Comparison of ENCODE assay signal across 30 cellular contexts in genomic region chr3:13159890-13160289, GRCh38.
A peak's percentile ranks its signal among the peaks of the same experiment; 100 is the strongest.
DNase-seq lines count a peak whose midpoint lies in the region; ATAC-seq, FAIRE-seq and TF ChIP-seq lines count a peak whose summit lies in the region.
"Had no signal": no experiment of that assay in that cellular context is flagged by ENCODE, and none has a peak within 500 bp of the region (broad histone marks: within the 10 kb centered on the region; RNA-seq: fewer than 3 reads in every experiment).

No MANE protein-coding gene starts in this region.

- H3K23me2 ChIP-seq in H1 (ENCODE audit: low read depth, low read length): no peaks in the 10 kb centered on the region

- H2BK20ac ChIP-seq in H1 (ENCODE audit: low read length): no peak overlapping the region

- POLR2A ChIA-PET in RWPE1 (lab: Yijun Ruan, JAX; ENCODE audit: low non-redundant PET) (no interaction called here), H1 (lab: Charles Lee; ENCODE audit: partially characterized antibody) (no interaction called here)

- no peak for TF ChIP-seq CTCF in RWPE1 (conservative IDR thresholded peaks at IDR 0.05; ENCODE audit: low read depth)
- TF ChIP-seq CTCF in H1 (IDR thresholded peaks at IDR 0.05; ENCODE audit: control extremely low read depth in 1 of 3, insufficient read depth in 1 of 3, low read depth in 1 of 3, low read length in 3 of 3): no peak
- TF ChIP-seq CTCF in sigmoid colon (IDR thresholded peaks at IDR 0.05): no peak

- H3K18ac ChIP-seq in H1 (ENCODE audit: extremely low read depth, low read length): no peak overlapping the region; the same call in 1 of the 2 replicates

- peaks cover 5 to 8% of the 10 kb centered on the region in 2 donors for H3K9me3 Mint-ChIP-seq in activated naive CD4-positive, alpha-beta T cell treated with anti-CD3 and anti-CD28 coated beads, Interleukin-2, amount 50 U/mL, for 72 hours

- peaks cover 0 to 3% of the 10 kb centered on the region in 2 experiments; a peak in 1 of 4 replicates for H3K9me3 ChIP-seq in H1 (ENCODE audit: insufficient read depth in 2 of 2, low read depth in 1 of 2, low read length in 1 of 2)
- peaks cover 0 to 10% (median 2%) of the 10 kb centered on the region in 4 donors for H3K9me3 ChIP-seq in sigmoid colon
- peaks cover 2% of the 10 kb centered on the region for H3K9me3 ChIP-seq in aorta (ENCODE audit: control insufficient read depth, low read length)
- no peaks in the 10 kb centered on the region for H3K9me3 ChIP-seq in small intestine (ENCODE audit: control insufficient read depth, low read depth)

- ATAC-seq in aorta (ENCODE audit: low FRiP score): no peak
- no peak for ATAC-seq in activated naive CD4-positive, alpha-beta T cell treated with anti-CD3 and anti-CD28 coated beads, Interleukin-2, amount 50 U/mL, for 72 hours
- ATAC-seq: activated CD4-positive, CD25-positive, alpha-beta regulatory T cell treated with anti-CD3 and anti-CD28 coated beads, Interleukin-2, amount 50 U/mL, for 24 hours; Panc1; stimulated activated memory B cell treated with anti-CD40 and anti-IgM and Interleukin-4, amounts not matched to agents 10 μg/mL and 1 μg/mL and 100 μg/mL, for 72 hours had no signal

- H3K56ac ChIP-seq in H1 (replicated peaks; ENCODE audit: insufficient read length, low read depth, low read length): no peak overlapping the region

- H3K79me1 ChIP-seq in H1 (ENCODE audit: low read depth, low read length): no peaks in the 10 kb centered on the region

- peak; percentile 6 for DNase-seq in GM04504 (ENCODE audit: low read depth)
- peak; percentile 11 for DNase-seq in RWPE1 (ENCODE audit: low spot score)
- no peak for DNase-seq in H1 (ENCODE audit: low read depth in 1 of 2, low spot score in 2 of 2)
- peak; percentile 3 for DNase-seq in sigmoid colon
- no peak for DNase-seq in aorta
- DNase-seq in small intestine: no peak
- no peak for DNase-seq in activated naive CD4-positive, alpha-beta T cell treated with anti-CD3 and anti-CD28 coated beads, Interleukin-2, amount 50 U/mL, for 72 hours (ENCODE audit: low spot score in 2 of 2)
- DNase-seq: activated CD4-positive, alpha-beta memory T cell treated with anti-CD3 and anti-CD28 coated beads for 36 hours; activated CD8-positive, alpha-beta memory T cell treated with anti-CD3 and anti-CD28 coated beads, Interleukin-2, amount 50 U/mL, for 4 hours; H7; IMR-90; NCI-H1092; NCI-H187; NCI-H526; NK-92 treated with Interleukin-12 subunit alpha and Interleukin-12 subunit beta, amount 100 ng/mL, for 24 hours; ovary; stimulated activated CD4-positive, alpha-beta T cell treated with anti-CD3 and anti-CD28 coated beads, Interleukin-12 subunit alpha, Interleukin-12 subunit beta, amount 100 ng/mL, for 4 hours; stimulated activated CD4-positive, alpha-beta T cell treated with anti-CD3 and anti-CD28 coated beads, Interleukin-4, amount 100 ng/mL, for 4 hours; T-helper 1 cell had no signal

- H2BK5ac ChIP-seq in H1 (ENCODE audit: low read depth, low read length): 0 out of 2 replicates have a peak overlapping the region, but pooled peaks have one; percentile 66

- no peak overlapping the region for H3K4me3 ChIP-seq in H1 (ENCODE audit: extremely low read depth in 1 of 4, insufficient read depth in 2 of 4, low read depth in 3 of 4, low read length in 4 of 4)
- no peak overlapping the region for H3K4me3 ChIP-seq in sigmoid colon
- H3K4me3 ChIP-seq in aorta (ENCODE audit: low read length in 2 of 2): no peak overlapping the region
- H3K4me3 ChIP-seq in small intestine (ENCODE audit: low read depth in 1 of 2, low read length in 2 of 2): no peak overlapping the region
- H3K4me3 ChIP-seq: ovary, right atrium auricular region, suprapubic skin had no signal

- no peaks in the 10 kb centered on the region for H3K79me2 ChIP-seq in H1 (ENCODE audit: control insufficient read depth in 1 of 2, insufficient read depth in 2 of 2, low read length in 2 of 2)

- no peak for TF ChIP-seq RAD21 in H1 (IDR thresholded peaks at IDR 0.05 in 1 of 2, conservative IDR thresholded peaks at IDR 0.05 in 1 of 2; ENCODE audit: low read depth in 2 of 2, low read length in 2 of 2)

- CTCF ChIA-PET in RWPE1 (lab: Yijun Ruan, JAX): interaction anchor here (0.6 kb wide), 1 partner anchor 102 kb away, joined by 3 read pairs; no protein-coding TSS in a partner anchor
- CTCF ChIA-PET in H1 (lab: Charles Lee; ENCODE audit: partially characterized antibody): interaction anchor here (2.1 to 5.8 kb wide), 2 partner anchors 14 to 68 kb away, joined by 8 to 24 read pairs; no protein-coding TSS in a partner anchor

- H2AK5ac ChIP-seq in H1 (ENCODE audit: low read depth, low read length): no peak overlapping the region

- H3K14ac ChIP-seq in H1 (ENCODE audit: insufficient read length): no peak overlapping the region

- H2BK120ac ChIP-seq in H1 (replicated peaks; ENCODE audit: low read depth, low read length): no peak overlapping the region

- peaks cover 0 to 6% of the 10 kb centered on the region in 2 donors for H3K36me3 Mint-ChIP-seq in activated naive CD4-positive, alpha-beta T cell treated with anti-CD3 and anti-CD28 coated beads, Interleukin-2, amount 50 U/mL, for 72 hours

- H2AFZ ChIP-seq in H1 (ENCODE audit: low read length): no peak overlapping the region

- H3K9ac ChIP-seq in H1 (replicated peaks in 1 of 4; ENCODE audit: extremely low read depth in 1 of 4, low read depth in 3 of 4, low read length in 3 of 4): no peak overlapping the region

- H3K36me3 ChIP-seq in H1 (ENCODE audit: control insufficient read depth in 2 of 4, insufficient read depth in 4 of 4, low read length in 3 of 4) (no peaks in the 10 kb centered on the region), sigmoid colon (no peaks in the 10 kb centered on the region), aorta (ENCODE audit: control insufficient read depth in 1 of 2, insufficient read depth in 2 of 2, low read length in 1 of 2) (no peaks in the 10 kb centered on the region), small intestine (ENCODE audit: control insufficient read depth in 2 of 2, insufficient read depth in 2 of 2, low read length in 2 of 2) (no peaks in the 10 kb centered on the region)
- H3K36me3 ChIP-seq: ovary, right atrium auricular region, suprapubic skin had no signal

- H4K91ac ChIP-seq in H1 (replicated peaks; ENCODE audit: insufficient read length, low read length): no peak overlapping the region

- TF ChIP-seq EP300 in H1 (IDR thresholded peaks at IDR 0.05; ENCODE audit: borderline replicate concordance in 1 of 2, low read depth in 2 of 2, low read length in 2 of 2) (no peak), sigmoid colon (IDR thresholded peaks at IDR 0.05) (no peak)

- no peak overlapping the region for H2BK15ac ChIP-seq in H1 (ENCODE audit: low read length)

- no peaks in the 10 kb centered on the region for H4K20me1 ChIP-seq in H1 (replicated peaks in 1 of 2; ENCODE audit: control insufficient read depth in 1 of 2, insufficient read depth in 2 of 2, low read length in 2 of 2)

- 88% methylated on average over 4 of the region's 4 CpGs; no CpG with 5 or more reads in 1 of the 2 experiments for WGBS in H1 (ENCODE audit: extremely low coverage in 1 of 2, insufficient coverage in 1 of 2, insufficient read length in 1 of 2, insufficient replicate concordance in 2 of 2, low coverage in 1 of 2, low lambda C conversion rate in 2 of 2, missing lambda C conversion rate in 1 of 2), 2 experiments
- 79 to 84% methylated on average over 4 of the region's 4 CpGs for WGBS in sigmoid colon, 2 donors
- WGBS in aorta, 2 donors: 74 to 77% methylated on average over 4 of the region's 4 CpGs
- 71 to 76% (median 72%) methylated on average over 4 of the region's 4 CpGs for WGBS in small intestine, 3 donors

- H3K27ac Mint-ChIP-seq in activated naive CD4-positive, alpha-beta T cell treated with anti-CD3 and anti-CD28 coated beads, Interleukin-2, amount 50 U/mL, for 72 hours: no peak overlapping the region
- H3K27ac Mint-ChIP-seq: activated CD4-positive, alpha-beta memory T cell treated with anti-CD3 and anti-CD28 coated beads for 36 hours; activated naive CD4-positive, alpha-beta T cell treated with anti-CD3 and anti-CD28 coated beads, Interleukin-2, amount 50 U/mL, for 24 hours; activated T-helper 1 cell treated with anti-CD3 and anti-CD28 coated beads, Interleukin-12 subunit alpha, Interleukin-12 subunit beta, Interleukin-2, Interleukin-4 antibody, amounts not matched to agents 30 ng/mL and 10 ng/mL and 1 ng/mL, durations not matched to agents 14 hours and 24 hours and 36 hours; nephron; stimulated activated memory B cell treated with anti-CD40 and anti-IgM and Interleukin-4, amounts not matched to agents 10 μg/mL and 1 μg/mL and 100 μg/mL, for 72 hours had no signal

- no peak overlapping the region for H4K8ac ChIP-seq in H1 (ENCODE audit: extremely low read depth, insufficient read depth, low read length)

- FAIRE-seq in H1 (lab: Jason Lieb, UNC) (no peak), small intestine (lab: Jason Lieb, UNC) (no peak)
- FAIRE-seq: astrocyte, endometrium, islet of Langerhans had no signal

- H3K4me1 ChIP-seq in H1 (replicated peaks in 1 of 4; ENCODE audit: control insufficient read depth in 3 of 4, insufficient read depth in 4 of 4, low read length in 3 of 4) (peaks cover 4 to 26% (median 18%) of the 10 kb centered on the region in 4 experiments), sigmoid colon (no peaks in the 10 kb centered on the region), aorta (ENCODE audit: control insufficient read depth in 1 of 2, insufficient read depth in 2 of 2, low read length in 2 of 2) (no peaks in the 10 kb centered on the region), small intestine (ENCODE audit: control insufficient read depth in 2 of 2, insufficient read depth in 1 of 2, low read depth in 1 of 2, low read length in 1 of 2) (no peaks in the 10 kb centered on the region)
- H3K4me1 ChIP-seq: right atrium auricular region, suprapubic skin had no signal

- TF ChIP-seq POLR2A in H1 (IDR thresholded peaks at IDR 0.05; ENCODE audit: control extremely low read depth in 1 of 2, low read depth in 2 of 2, low read length in 2 of 2): no peak
- no peak for TF ChIP-seq POLR2A in sigmoid colon (IDR thresholded peaks at IDR 0.05)

- no peak overlapping the region for H3K27ac ChIP-seq in RWPE1
- H3K27ac ChIP-seq in H1 (ENCODE audit: low read depth, low read length): no peak overlapping the region
- no peak overlapping the region for H3K27ac ChIP-seq in sigmoid colon
- no peak overlapping the region for H3K27ac ChIP-seq in aorta (ENCODE audit: low read depth in 1 of 2, low read length in 2 of 2)
- no peak overlapping the region for H3K27ac ChIP-seq in small intestine (ENCODE audit: low read depth in 1 of 2, low read length in 1 of 2)
- H3K27ac ChIP-seq: ovary, right atrium auricular region, suprapubic skin had no signal

- H3K4me2 ChIP-seq in H1 (ENCODE audit: insufficient read depth in 1 of 2, low read depth in 2 of 2, low read length in 2 of 2): no peak overlapping the region

- H2BK12ac ChIP-seq in H1 (ENCODE audit: low read depth, low read length): peak overlapping the region; percentile 63; the same call in 1 of the 2 replicates

- no peak overlapping the region for H3K23ac ChIP-seq in H1 (ENCODE audit: insufficient read length)

- H4K5ac ChIP-seq in H1 (ENCODE audit: insufficient read length, low read depth, low read length): no peak overlapping the region

- no peak overlapping the region for H3K4ac ChIP-seq in H1 (replicated peaks; ENCODE audit: insufficient read length, low read depth, low read length)

- H3K27me3 ChIP-seq in H1 (replicated peaks in 1 of 4; ENCODE audit: control insufficient read depth in 3 of 4, extremely low read depth in 1 of 4, insufficient read depth in 3 of 4, low read length in 3 of 4) (no peaks in the 10 kb centered on the region), sigmoid colon (no peaks in the 10 kb centered on the region), aorta (ENCODE audit: control insufficient read depth in 1 of 2, insufficient read depth in 2 of 2, low read length in 1 of 2) (no peaks in the 10 kb centered on the region), small intestine (ENCODE audit: control insufficient read depth in 2 of 2, insufficient read depth in 2 of 2, low read length in 2 of 2) (peaks cover 0 to 1% of the 10 kb centered on the region in 2 donors)
- H3K27me3 ChIP-seq: ovary, right atrium auricular region had no signal

- intact Hi-C loops in sigmoid colon (cut with DNase I) (no loop called here), aorta (cut with DNase I) (no loop called here)

Comparison
In these comparisons a context has a peak if more than half of its experiments do, and no peak if none do; other contexts are left out.
1. DNase-seq: peak in GM04504 (single experiment), RWPE1 (single experiment) and sigmoid colon (single experiment); none in H1 (0 of 2), aorta (0 of 2), small intestine (single experiment) and activated naive CD4-positive, alpha-beta T cell treated with anti-CD3 and anti-CD28 coated beads, Interleukin-2, amount 50 U/mL, for 72 hours (0 of 2).